ENCODE assay signal across 8 cellular contexts in genomic region chr11:86066606-86067229, GRCh38. TPM values are rescaled to one million over a fixed set of nuclear protein-coding genes. Genes with fewer than 3 reads are reported as not detected.
DNase-seq lines count a peak whose midpoint lies in the region; ATAC-seq and TF ChIP-seq lines count a peak whose summit lies in the region.

No MANE protein-coding gene starts in this region.

- WGBS in smooth muscle cell (ENCODE audit: low lambda C conversion rate), result 9% methylated on average over 7 of the region's 7 CpGs

- TF ChIP-seq CTCF in HFFc6 (IDR thresholded peaks at IDR 0.05) (no peak), smooth muscle cell (IDR thresholded peaks at IDR 0.05; ENCODE audit: borderline replicate concordance, insufficient read depth, poor library complexity, severe bottlenecking) (no peak)

- no peaks in the 10 kb centered on the region for H3K27me3 ChIP-seq in smooth muscle cell (ENCODE audit: low read depth)

- H3K27ac Mint-ChIP-seq in HFFc6, result peak overlapping the region; percentile 100
- H3K27ac Mint-ChIP-seq in activated T-helper 17 cell treated with anti-CD3 and anti-CD28 coated beads, Interleukin-2, amount 50 U/mL, for 72 hours, result peak overlapping the region; percentile 89

- no peaks in the 10 kb centered on the region; the same call in 1 of the 2 replicates for H3K9me3 Mint-ChIP-seq in HFFc6
- peaks cover 2% of the 10 kb centered on the region for H3K9me3 Mint-ChIP-seq in activated T-helper 17 cell treated with anti-CD3 and anti-CD28 coated beads, Interleukin-2, amount 50 U/mL, for 72 hours

- peaks cover 51% of the 10 kb centered on the region for H3K4me1 ChIP-seq in smooth muscle cell (ENCODE audit: low read depth)

- no peaks in the 10 kb centered on the region for H3K27me3 Mint-ChIP-seq in HFFc6 (ENCODE audit: insufficient read depth)
- no peaks in the 10 kb centered on the region for H3K27me3 Mint-ChIP-seq in activated T-helper 17 cell treated with anti-CD3 and anti-CD28 coated beads, Interleukin-2, amount 50 U/mL, for 72 hours

- DNase-seq in HFFc6, result no peak
- DNase-seq in smooth muscle cell (lab: John Stamatoyannopoulos, UW; ENCODE audit: unreplicated experiment), result no peak
- no peak for DNase-seq in NCI-H1048 (lab: John Stamatoyannopoulos, UW)
- DNase-seq in NCI-H82 (lab: John Stamatoyannopoulos, UW), result no peak

- no peaks in the 10 kb centered on the region for H3K36me3 ChIP-seq in smooth muscle cell (ENCODE audit: low read depth)

- peaks cover 69% of the 10 kb centered on the region for H4K20me1 ChIP-seq in smooth muscle cell (ENCODE audit: low read depth)

- no peak overlapping the region for H2AFZ ChIP-seq in smooth muscle cell (ENCODE audit: low read depth)

- H3K4me2 ChIP-seq in smooth muscle cell, result peak overlapping the region; percentile 86

- H3K9me3 ChIP-seq in iPS-18c (ENCODE audit: control insufficient read depth, insufficient read depth, low read length) (no peaks in the 10 kb centered on the region), smooth muscle cell (replicated peaks; ENCODE audit: low read depth) (no peaks in the 10 kb centered on the region)

- peaks cover 66% of the 10 kb centered on the region for H3K4me1 Mint-ChIP-seq in HFFc6 (ENCODE audit: low read depth)
- H3K4me1 Mint-ChIP-seq in activated T-helper 17 cell treated with anti-CD3 and anti-CD28 coated beads, Interleukin-2, amount 50 U/mL, for 72 hours, result peaks cover 18% of the 10 kb centered on the region

- H3K27ac ChIP-seq in smooth muscle cell (ENCODE audit: low read depth), result peak overlapping the region; percentile 100

- H3F3A ChIP-seq in smooth muscle cell (ENCODE audit: low read depth), result peaks cover 6% of the 10 kb centered on the region

- peak overlapping the region; percentile 97 for H3K4me3 Mint-ChIP-seq in HFFc6
- H3K4me3 Mint-ChIP-seq in activated T-helper 17 cell treated with anti-CD3 and anti-CD28 coated beads, Interleukin-2, amount 50 U/mL, for 72 hours, result peak overlapping the region; percentile 95

- H3K79me2 ChIP-seq in smooth muscle cell (ENCODE audit: low read depth), result peaks cover 71% of the 10 kb centered on the region

- H3K4me3 ChIP-seq in iPS-18c (ENCODE audit: insufficient read depth, low read depth, low read length) (peak overlapping the region; percentile 90; the same call in 1 of the 2 replicates), smooth muscle cell (peak overlapping the region; percentile 79)

- H3K9ac ChIP-seq in smooth muscle cell (ENCODE audit: low read depth), result peak overlapping the region; percentile 89

- ATAC-seq in activated T-helper 17 cell treated with anti-CD3 and anti-CD28 coated beads, Interleukin-2, amount 50 U/mL, for 72 hours (replicated peaks), result no peak
- no peak for ATAC-seq in activated CD4-positive, CD25-positive, alpha-beta regulatory T cell treated with anti-CD3 and anti-CD28 coated beads, Interleukin-2, amount 50 U/mL, for 24 hours
- no peak for ATAC-seq in GM19463 (IDR thresholded peaks at IDR 0.05; ENCODE audit: unreplicated experiment)

- peaks cover 28% of the 10 kb centered on the region for H3K36me3 Mint-ChIP-seq in HFFc6 (ENCODE audit: low read depth)
- H3K36me3 Mint-ChIP-seq in activated T-helper 17 cell treated with anti-CD3 and anti-CD28 coated beads, Interleukin-2, amount 50 U/mL, for 72 hours (ENCODE audit: low read depth), result peaks cover 54% of the 10 kb centered on the region

RNA-seq across cellular contexts. Expression of gene PICALM, which starts 2.2 kb away (rescaled TPM):
- 100 to 1,000 TPM; 193 to 267 (median 244) TPM for total RNA-seq in HFFc6 (2021; fragmentation: NEBNext Ultra II Directional; extraction: Animal tissue kit (Norgen Biotek cat#: 25700))
- 100 to 1,000 TPM in 1 of 2 donors, 10 to 100 TPM in 1; 87.9 to 134 TPM for total RNA-seq in activated T-helper 17 cell treated with anti-CD3 and anti-CD28 coated beads, Interleukin-2, amount 50 U/mL, for 72 hours
- total RNA-seq in smooth muscle cell, result 420 and 421 TPM in 2 replicates
- polyA plus RNA-seq in smooth muscle cell, result 72.9 and 75.4 TPM in 2 replicates
